Comparison of ENCODE assay signal across 8 cellular contexts in the genomic region with DNA sequence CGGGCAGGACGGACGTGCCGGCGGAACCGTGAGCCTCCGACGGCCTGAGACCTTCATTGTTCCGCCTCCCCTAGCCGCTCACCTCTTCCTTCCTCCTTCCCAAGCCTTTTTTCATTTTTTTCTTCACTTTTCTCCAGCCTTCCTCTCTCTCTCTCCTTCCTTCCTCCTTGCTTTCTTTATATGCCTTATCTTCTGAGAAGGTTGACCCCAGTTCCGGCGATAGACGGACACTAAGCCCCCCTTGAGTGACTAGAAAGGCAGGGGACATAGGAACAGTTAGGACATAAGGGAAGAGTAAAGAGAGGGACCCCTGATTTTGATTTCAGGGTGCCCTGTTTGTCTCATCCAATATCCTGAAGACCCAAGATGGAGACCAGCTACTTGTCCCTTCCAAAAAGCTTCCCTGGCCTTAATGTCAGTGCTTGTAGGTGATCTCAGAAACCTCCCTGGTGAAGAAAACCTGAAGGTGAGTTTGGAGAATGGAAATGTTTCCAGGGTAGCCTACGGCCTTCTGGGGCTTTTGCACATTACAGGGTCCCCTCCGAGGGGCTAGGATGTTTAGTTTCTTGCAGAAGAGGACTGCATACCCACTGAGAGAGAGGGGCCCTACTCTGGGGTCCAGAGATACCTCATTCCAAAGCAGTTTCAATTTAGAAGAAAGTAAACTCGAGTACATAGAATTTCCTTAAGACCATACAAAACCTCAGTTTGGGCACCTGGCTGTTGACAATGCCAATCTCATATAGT. TPM values are rescaled to one million over a fixed set of nuclear protein-coding genes. Genes with fewer than 3 reads are reported as not detected.
A peak's percentile ranks its signal among the peaks of the same experiment; 100 is the strongest.
DNase-seq lines count a peak whose midpoint lies in the region; ATAC-seq and TF ChIP-seq lines count a peak whose summit lies in the region.

No MANE protein-coding gene starts in this region.

- peak overlapping the region; percentile 93 for H3K4me3 Mint-ChIP-seq in progenitor cell of endocrine pancreas (ENCODE audit: low read depth)

- H3K9me3 ChIP-seq in RWPE2 (ENCODE audit: severe bottlenecking), result no peaks in the 10 kb centered on the region

- peaks cover 21% of the 10 kb centered on the region for H3K4me1 Mint-ChIP-seq in progenitor cell of endocrine pancreas (ENCODE audit: low read depth)

- TF ChIP-seq CTCF in GM12865 (IDR thresholded peaks at IDR 0.05; ENCODE audit: insufficient read depth, low read depth, low read length, missing control alignments) (no peak), RWPE2 (IDR thresholded peaks at IDR 0.05; ENCODE audit: poor library complexity, severe bottlenecking) (no peak), epithelial cell of proximal tubule (conservative IDR thresholded peaks at IDR 0.05; ENCODE audit: low read depth, low read length) (no peak), progenitor cell of endocrine pancreas (IDR thresholded peaks at IDR 0.05; ENCODE audit: unreplicated experiment) (no peak)

- peaks cover 68% of the 10 kb centered on the region for H3K27me3 Mint-ChIP-seq in progenitor cell of endocrine pancreas

- H3K36me3 ChIP-seq in RWPE2 (ENCODE audit: low read depth), result peaks cover 11% of the 10 kb centered on the region

- DNase-seq in GM12865 (ENCODE audit: low read depth) (no peak), RWPE2 (ENCODE audit: low spot score) (no peak), epithelial cell of proximal tubule (ENCODE audit: low read depth) (no peak), progenitor cell of endocrine pancreas (ENCODE audit: low spot score, unreplicated experiment) (no peak), erythroblast (lab: John Stamatoyannopoulos, UW) (no peak)
- DNase-seq in activated CD8-positive, alpha-beta memory T cell treated with anti-CD3 and anti-CD28 coated beads, Interleukin-2, amount 50 U/mL, for 48 hours, result no peak

- no peaks in the 10 kb centered on the region for H3K36me3 Mint-ChIP-seq in progenitor cell of endocrine pancreas (ENCODE audit: insufficient read depth)

- no peak for TF ChIP-seq POLR2A in erythroblast (IDR thresholded peaks at IDR 0.05; ENCODE audit: low read length)

- no peaks in the 10 kb centered on the region for H3K27me3 ChIP-seq in RWPE2 (ENCODE audit: insufficient read depth, poor library complexity, severe bottlenecking)

- peak overlapping the region; percentile 96 for H3K27ac ChIP-seq in RWPE2 (ENCODE audit: poor library complexity, severe bottlenecking)

- H3K4me3 ChIP-seq in GM12865 (ENCODE audit: low read depth, low read length) (peak overlapping the region; percentile 71), RWPE2 (ENCODE audit: severe bottlenecking) (peak overlapping the region; percentile 72), epithelial cell of proximal tubule (ENCODE audit: low read depth, low read length) (peak overlapping the region; percentile 87)

- ATAC-seq in RWPE2 (ENCODE audit: low read depth) (no peak), HG03159 (IDR thresholded peaks at IDR 0.05; ENCODE audit: unreplicated experiment) (no peak), HG02884 (IDR thresholded peaks at IDR 0.05; ENCODE audit: unreplicated experiment) (no peak)

- H3K27ac Mint-ChIP-seq in progenitor cell of endocrine pancreas, result peak overlapping the region; percentile 21

- H3K4me1 ChIP-seq in RWPE2 (ENCODE audit: insufficient read depth, poor library complexity, severe bottlenecking), result peaks cover 19% of the 10 kb centered on the region

- no peaks in the 10 kb centered on the region for H3K9me3 Mint-ChIP-seq in progenitor cell of endocrine pancreas (ENCODE audit: low read depth)

RNA-seq across cellular contexts. Expression of a gene that starts 3.5 kb away (rescaled TPM):
- total RNA-seq in epithelial cell of proximal tubule (41.2 and 74.2 TPM in 2 replicates), progenitor cell of endocrine pancreas (8.4 and 9.4 TPM in 2 replicates)

RNA-seq across cellular contexts. Expression of a gene that starts 14.4 kb away (rescaled TPM):
- total RNA-seq in epithelial cell of proximal tubule, result 15.6 and 26.2 TPM in 2 replicates
- total RNA-seq in progenitor cell of endocrine pancreas, result 43.8 and 44.9 TPM in 2 replicates
